Comparison of ENCODE assay signal across 34 cellular contexts in the genomic region with DNA sequence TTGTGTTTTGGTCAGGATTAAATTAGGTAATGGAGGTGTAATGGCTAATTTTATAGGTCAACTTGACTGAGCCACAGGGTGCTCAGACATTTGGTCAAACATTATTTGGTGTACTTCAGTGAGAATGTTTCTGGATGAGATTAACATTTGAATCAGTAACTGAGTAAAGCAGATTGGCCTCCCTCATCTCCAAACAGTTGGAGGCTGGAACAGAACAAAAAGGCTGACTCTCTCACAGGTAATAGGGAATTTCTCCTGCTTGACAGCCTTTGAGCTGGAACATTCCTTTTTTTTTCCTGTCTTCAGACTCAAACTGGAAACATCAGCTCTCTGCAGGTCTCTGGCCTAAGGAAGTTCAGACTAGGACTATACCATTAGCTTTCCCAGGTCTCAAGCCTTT.
"Had no signal": no experiment of that assay in that cellular context is flagged by ENCODE, and none has a peak within 500 bp of the region (broad histone marks: within the 10 kb centered on the region; RNA-seq: fewer than 3 reads in every experiment).

No MANE protein-coding gene starts in this region.

- H3K4me3 Mint-ChIP-seq: activated CD8-positive, alpha-beta T cell treated with anti-CD3 and anti-CD28 coated beads for 36 hours; activated naive CD8-positive, alpha-beta T cell; activated naive CD8-positive, alpha-beta T cell treated with anti-CD3 and anti-CD28 coated beads, Interleukin-2, amount 50 U/mL, for 24 hours; activated T-cell treated with anti-CD3 and anti-CD28 coated beads, Interleukin-2, amount 50 U/mL, for 4 hours; activated T-helper 17 cell treated with anti-CD3 and anti-CD28 coated beads, Interleukin-2, amount 50 U/mL, for 72 hours; brain; dendritic cell treated with granulocyte-macrophage colony-stimulating factor and Interleukin-4, amounts not matched to agents 40 ng/mL and 50 ng/mL, for 4 days; endodermal cell; T-cell; T-helper 1 cell treated with Interleukin-12 subunit alpha and Interleukin-12 subunit beta and Interleukin-4 antibody, amounts not matched to agents 30 μg/mL and 1 μg/mL, for 36 hours; T-helper 2 cell treated with Interferon-gamma antibody and Interleukin-4, amounts not matched to agents 5 μg/mL and 100 μg/mL, for 36 hours had no signal

- H3K9me3 Mint-ChIP-seq: activated CD8-positive, alpha-beta T cell treated with anti-CD3 and anti-CD28 coated beads for 36 hours; activated naive CD8-positive, alpha-beta T cell treated with anti-CD3 and anti-CD28 coated beads, Interleukin-2, amount 50 U/mL, for 24 hours; activated T-cell treated with anti-CD3 and anti-CD28 coated beads, Interleukin-2, amount 50 U/mL, for 4 hours; activated T-helper 17 cell treated with anti-CD3 and anti-CD28 coated beads, Interleukin-2, amount 50 U/mL, for 72 hours; brain; dendritic cell treated with granulocyte-macrophage colony-stimulating factor and Interleukin-4, amounts not matched to agents 40 ng/mL and 50 ng/mL, for 4 days; endodermal cell; T-cell; T-helper 1 cell treated with Interleukin-12 subunit alpha and Interleukin-12 subunit beta and Interleukin-4 antibody, amounts not matched to agents 30 μg/mL and 1 μg/mL, for 36 hours; T-helper 2 cell treated with Interferon-gamma antibody and Interleukin-4, amounts not matched to agents 5 μg/mL and 100 μg/mL, for 36 hours had no signal

- FAIRE-seq: frontal cortex had no signal

- H3K27ac Mint-ChIP-seq: activated naive CD8-positive, alpha-beta T cell; activated naive CD8-positive, alpha-beta T cell treated with anti-CD3 and anti-CD28 coated beads, Interleukin-2, amount 50 U/mL, for 24 hours; activated T-helper 17 cell treated with anti-CD3 and anti-CD28 coated beads, Interleukin-2, amount 50 U/mL, for 72 hours; dendritic cell treated with granulocyte-macrophage colony-stimulating factor and Interleukin-4, amounts not matched to agents 40 ng/mL and 50 ng/mL, for 4 days; endodermal cell; T-cell; T-helper 1 cell treated with Interleukin-12 subunit alpha and Interleukin-12 subunit beta and Interleukin-4 antibody, amounts not matched to agents 30 μg/mL and 1 μg/mL, for 36 hours; T-helper 2 cell treated with Interferon-gamma antibody and Interleukin-4, amounts not matched to agents 5 μg/mL and 100 μg/mL, for 36 hours had no signal

- H3K27me3 ChIP-seq: adrenal gland, breast epithelium, cardiac muscle cell, dorsolateral prefrontal cortex had no signal

- H3K4me1 Mint-ChIP-seq: endodermal cell had no signal

- H3K9me3 ChIP-seq: adrenal gland, breast epithelium had no signal

- H3K4me3 ChIP-seq: adrenal gland, breast epithelium, cardiac muscle cell, coronary artery, dorsolateral prefrontal cortex had no signal

- H3K27me3 Mint-ChIP-seq: activated CD8-positive, alpha-beta T cell treated with anti-CD3 and anti-CD28 coated beads for 36 hours; activated naive CD8-positive, alpha-beta T cell; activated naive CD8-positive, alpha-beta T cell treated with anti-CD3 and anti-CD28 coated beads, Interleukin-2, amount 50 U/mL, for 24 hours; activated T-helper 17 cell treated with anti-CD3 and anti-CD28 coated beads, Interleukin-2, amount 50 U/mL, for 72 hours; brain; T-cell had no signal

- DNase-seq: activated CD4-positive, alpha-beta T cell treated with anti-CD3 and anti-CD28 coated beads for 1 hour; activated CD4-positive, alpha-beta T cell treated with anti-CD3 and anti-CD28 coated beads for 48 hours; activated CD4-positive, alpha-beta T cell treated with anti-CD3 and anti-CD28 coated beads, Interleukin-2, amount 50 U/mL, for 1 hour; activated CD4-positive, alpha-beta T cell treated with anti-CD3 and anti-CD28 coated beads, Interleukin-2, amount 50 U/mL, for 48 hours; activated CD8-positive, alpha-beta memory T cell treated with anti-CD3 and anti-CD28 coated beads for 24 hours; activated CD8-positive, alpha-beta T cell treated with anti-CD3 and anti-CD28 coated beads for 36 hours; activated effector memory CD4-positive, alpha-beta T cell treated with Interleukin-2 at 50 U/mL for 16 hours; activated gamma-delta T cell treated with Interleukin-2 at 50 U/mL for 16 hours; activated naive CD4-positive, alpha-beta T cell treated with anti-CD3 and anti-CD28 coated beads, Interleukin-2, amount 50 U/mL, for 16 hours; activated naive CD4-positive, alpha-beta T cell treated with Interleukin-2 at 50 U/mL for 16 hours; activated naive CD8-positive, alpha-beta T cell treated with anti-CD3 and anti-CD28 coated beads, Interleukin-2, amount 50 U/mL, for 24 hours; activated T-cell treated with anti-CD3 and anti-CD28 coated beads, Interleukin-2, amount 50 U/mL, for 4 hours; adrenal gland; amygdala; aorta; central memory CD4-positive, alpha-beta T cell; dorsolateral prefrontal cortex; effector memory CD4-positive, alpha-beta T cell; endodermal cell; foreskin fibroblast; SW 1271; T-cell; T1000 had no signal

- H3K4me1 ChIP-seq: breast epithelium had no signal

- ATAC-seq: activated CD8-positive, alpha-beta T cell treated with anti-CD3 and anti-CD28 coated beads for 36 hours; activated naive CD8-positive, alpha-beta T cell treated with anti-CD3 and anti-CD28 coated beads, Interleukin-2, amount 50 U/mL, for 24 hours; activated T-cell treated with anti-CD3 and anti-CD28 coated beads, Interleukin-2, amount 50 U/mL, for 4 hours; activated T-helper 17 cell treated with anti-CD3 and anti-CD28 coated beads, Interleukin-2, amount 50 U/mL, for 72 hours; esophagus mucosa; T-cell had no signal

- H3K27ac ChIP-seq: adrenal gland, breast epithelium, cardiac muscle cell, coronary artery, dorsolateral prefrontal cortex had no signal

- H3K36me3 ChIP-seq: adrenal gland, breast epithelium, cardiac muscle cell had no signal

- H3K36me3 Mint-ChIP-seq: brain had no signal
